12 cellular contexts compared by ENCODE assay signal in the genomic region with DNA sequence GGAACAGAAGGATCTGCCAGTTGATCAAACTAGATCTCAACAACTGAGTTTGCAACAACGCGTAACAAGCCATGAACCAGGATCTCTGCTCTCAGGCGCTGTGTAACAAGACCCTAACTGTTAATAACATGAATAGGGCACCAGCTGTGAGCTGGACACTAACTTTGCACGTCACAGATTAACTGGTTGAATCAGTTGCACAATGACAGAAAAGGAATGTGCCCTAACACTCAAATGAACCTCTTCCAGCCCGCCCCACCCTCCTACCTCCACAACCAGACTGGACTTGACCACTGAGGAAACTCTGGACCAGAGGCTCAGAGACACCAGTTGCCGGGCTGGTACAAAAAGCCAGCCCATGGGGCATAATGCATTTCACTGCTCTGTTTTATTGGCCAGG. TPM values are rescaled to one million over a fixed set of nuclear protein-coding genes. Genes with fewer than 3 reads are reported as not detected.
"Had no signal": no experiment of that assay in that cellular context is flagged by ENCODE, and none has a peak within 500 bp of the region (broad histone marks: within the 10 kb centered on the region; RNA-seq: fewer than 3 reads in every experiment).

No MANE protein-coding gene starts in this region.

- H3K27me3 Mint-ChIP-seq: activated CD4-positive, alpha-beta memory T cell treated with anti-CD3 and anti-CD28 coated beads for 36 hours; effector memory CD8-positive, alpha-beta T cell had no signal

- H3K4me3 Mint-ChIP-seq: activated CD4-positive, alpha-beta memory T cell treated with anti-CD3 and anti-CD28 coated beads for 36 hours; activated T-cell treated with anti-CD3 and anti-CD28 coated beads, Interleukin-2, amount 50 U/mL, for 4 hours; effector memory CD8-positive, alpha-beta T cell had no signal

- H3K4me3 ChIP-seq: ascending aorta, skin epidermis, stomach had no signal

- H3K27ac Mint-ChIP-seq: activated CD4-positive, alpha-beta memory T cell treated with anti-CD3 and anti-CD28 coated beads for 36 hours; effector memory CD8-positive, alpha-beta T cell had no signal

- H3K36me3 Mint-ChIP-seq: activated CD4-positive, alpha-beta memory T cell treated with anti-CD3 and anti-CD28 coated beads for 36 hours had no signal

- H3K9me3 Mint-ChIP-seq: activated CD4-positive, alpha-beta memory T cell treated with anti-CD3 and anti-CD28 coated beads for 36 hours; activated T-cell treated with anti-CD3 and anti-CD28 coated beads, Interleukin-2, amount 50 U/mL, for 4 hours; effector memory CD8-positive, alpha-beta T cell had no signal

- DNase-seq: activated CD4-positive, alpha-beta memory T cell treated with anti-CD3 and anti-CD28 coated beads for 36 hours; activated gamma-delta T cell treated with Interleukin-2 at 50 U/mL for 16 hours; activated T-cell treated with anti-CD3 and anti-CD28 coated beads, Interleukin-2, amount 50 U/mL, for 4 hours; cortex of kidney; effector memory CD8-positive, alpha-beta T cell; foreskin melanocyte; head of caudate nucleus; mesenchymal stem cell; stomach; T1000 had no signal

RNA-seq across cellular contexts. Expression of a gene that starts 34.3 kb away (rescaled TPM):
- total RNA-seq: ascending aorta had no signal
